Comparison of ENCODE assay signal across 8 cellular contexts in genomic region chr6:12605888-12606345, GRCh38.
DNase-seq lines count a peak whose midpoint lies in the region; ATAC-seq and TF ChIP-seq lines count a peak whose summit lies in the region.

No MANE protein-coding gene starts in this region.

- no peaks in the 10 kb centered on the region for H3K79me1 ChIP-seq in mesendoderm (ENCODE audit: low read length)

- H2AK5ac ChIP-seq in mesendoderm (ENCODE audit: low read length): no peak overlapping the region

- intact Hi-C loops in Right ventricle myocardium inferior (cut with DNase I): loop anchor here (1.0 to 10.0 kb wide), 2 partner anchors 211 to 314 kb away; no protein-coding TSS in a partner anchor
- intact Hi-C loops in cardiac septum (cut with DNase I): loop anchor here (5.0 to 10.0 kb wide), 3 partner anchors 201 to 949 kb away; no protein-coding TSS in a partner anchor
- intact Hi-C loops in dorsolateral prefrontal cortex (cut with DNase I): loop anchor here in 1 of 2 donors (5.0 kb wide), 3 partner anchors 314 to 1019 kb away; partner anchors contain the start of gene EDN1

- WGBS in mesendoderm (ENCODE audit: extremely low coverage, insufficient coverage, low lambda C conversion rate): no CpG with 5 or more reads among the region's 7 CpGs

- no peak overlapping the region for H3K23ac ChIP-seq in mesendoderm (ENCODE audit: low read length)

- H4K8ac ChIP-seq in mesendoderm (ENCODE audit: low read depth, low read length): no peak overlapping the region

- H3K4me1 ChIP-seq in mesendoderm (ENCODE audit: control insufficient read depth, low read depth, low read length): peaks cover 6% of the 10 kb centered on the region

- no peak overlapping the region for H2BK120ac ChIP-seq in mesendoderm (ENCODE audit: low read depth, low read length)

- no peaks in the 10 kb centered on the region for H3K36me3 ChIP-seq in mesendoderm (ENCODE audit: control insufficient read depth, insufficient read depth, low read length)

- ATAC-seq in Right ventricle myocardium inferior: peak; percentile 60
- ATAC-seq in HG02678 (IDR thresholded peaks at IDR 0.05; ENCODE audit: unreplicated experiment): peak; percentile 54

- H3K79me2 ChIP-seq in mesendoderm (ENCODE audit: control insufficient read depth, insufficient read depth, low read length): no peaks in the 10 kb centered on the region

- no peak overlapping the region for H3K4ac ChIP-seq in mesendoderm (ENCODE audit: low read depth, low read length)

- peak; percentile 55 to 84 (median 72) for TF ChIP-seq CTCF in dorsolateral prefrontal cortex (IDR thresholded peaks at IDR 0.05 in 54 of 56, conservative IDR thresholded peaks at IDR 0.05 in 2 of 56; ENCODE audit: low read depth in 1 of 56, partially characterized antibody in 56 of 56)

- peak overlapping the region in 4 of 59 donors; percentile 9 to 27 (median 22) for H3K4me3 ChIP-seq in dorsolateral prefrontal cortex
- no peak overlapping the region for H3K4me3 ChIP-seq in mesendoderm (ENCODE audit: low read length)

- no peak overlapping the region for H2BK5ac ChIP-seq in mesendoderm (ENCODE audit: low read length)

- H3K9ac ChIP-seq in mesendoderm (ENCODE audit: low read length): no peak overlapping the region

- DNase-seq in Right ventricle myocardium inferior (ENCODE audit: missing footprints) (no peak), cardiac septum (ENCODE audit: low spot score) (no peak), NCI-H187 treated with DMSO at 0.1 percent for 48 hours (lab: John Stamatoyannopoulos, UW) (peak; percentile 42), T-helper 9 cell (peak; percentile 2), dorsolateral prefrontal cortex (peak in 4 of 10 donors; percentile 26 to 63 (median 34)), mesendoderm (peak; percentile 82), substantia nigra (lab: John Stamatoyannopoulos, UW) (peak in 27 of 49 donors; percentile 1 to 58 (median 15))

- H3K27me3 ChIP-seq in dorsolateral prefrontal cortex: no peaks in the 10 kb centered on the region
- no peaks in the 10 kb centered on the region for H3K27me3 ChIP-seq in mesendoderm (ENCODE audit: insufficient read depth, low read length, poor library complexity)

- no peak overlapping the region for H2BK15ac ChIP-seq in mesendoderm (replicated peaks; ENCODE audit: low read depth)

- H3K56ac ChIP-seq in mesendoderm (ENCODE audit: low read length): no peak overlapping the region

- H3K27ac ChIP-seq in dorsolateral prefrontal cortex: no peak overlapping the region
- H3K27ac ChIP-seq in mesendoderm (ENCODE audit: low read depth, low read length): no peak overlapping the region
- H3K27ac ChIP-seq in substantia nigra (ENCODE audit: low read depth, low read length, poor library complexity, severe bottlenecking): no peak overlapping the region

- H3K4me2 ChIP-seq in mesendoderm (ENCODE audit: low read length): no peak overlapping the region

- no peak overlapping the region for H4K5ac ChIP-seq in mesendoderm (ENCODE audit: low read length)

- no peak overlapping the region for H3K18ac ChIP-seq in mesendoderm (ENCODE audit: low read length)

Comparison
In these comparisons a context has a peak if more than half of its experiments do, and no peak if none do; other contexts are left out.
1. DNase-seq: peak in NCI-H187 treated with DMSO at 0.1 percent for 48 hours (single experiment), T-helper 9 cell (single experiment), mesendoderm (single experiment) and substantia nigra (27 of 49); none in Right ventricle myocardium inferior (single experiment) and cardiac septum (single experiment).